In genomic region chr21:31714741-31715365, GRCh38 we compare ENCODE assay signal across 21 cellular contexts. TPM values are rescaled to one million over a fixed set of nuclear protein-coding genes. Genes with fewer than 3 reads are reported as not detected.
A peak's percentile ranks its signal among the peaks of the same experiment; 100 is the strongest.
DNase-seq lines count a peak whose midpoint lies in the region; ATAC-seq, FAIRE-seq and TF ChIP-seq lines count a peak whose summit lies in the region.
"Had no signal": no experiment of that assay in that cellular context is flagged by ENCODE, and none has a peak within 500 bp of the region (broad histone marks: within the 10 kb centered on the region; RNA-seq: fewer than 3 reads in every experiment).

No MANE protein-coding gene starts in this region.

- H3K27me3 ChIP-seq in ACC112 (ENCODE audit: insufficient read depth, low read length), result no peaks in the 10 kb centered on the region
- no peaks in the 10 kb centered on the region for H3K27me3 ChIP-seq in DOHH2 (ENCODE audit: control insufficient read depth, low read length)
- H3K27me3 ChIP-seq: BLaER1, body of pancreas, heart right ventricle had no signal

- DNase-seq in T-helper 17 cell, result no peak
- no peak for DNase-seq in memory B cell (ENCODE audit: low spot score in 2 of 2)
- DNase-seq in GM19239 (ENCODE audit: insufficient read length, low spot score), result no peak
- no peak for DNase-seq in COLO829 (ENCODE audit: low spot score)
- DNase-seq: activated CD8-positive, alpha-beta memory T cell treated with anti-CD3 and anti-CD28 coated beads for 24 hours; body of pancreas; dermis blood vessel endothelial cell; heart right ventricle; KBM-7; kidney; NCI-H1092 treated with DMSO at 0.1 percent for 48 hours; nucleus accumbens; stimulated activated CD4-positive, alpha-beta T cell treated with anti-CD3 and anti-CD28 coated beads, Interleukin-2, amount 100 ng/mL, for 24 hours; SW 1271; WERI-Rb-1 had no signal

- H3K4me2 ChIP-seq in DOHH2 (ENCODE audit: low read length), result 0 out of 2 replicates have a peak overlapping the region, but pooled peaks have one; percentile 0
- H3K4me2 ChIP-seq: BLaER1 had no signal

- H3K27me3 Mint-ChIP-seq in T-helper 17 cell (no peaks in the 10 kb centered on the region), memory B cell (no peaks in the 10 kb centered on the region)

- H2AFZ ChIP-seq in ACC112 (ENCODE audit: low read length, unreplicated experiment), result no peak overlapping the region

- TF ChIP-seq CTCF in DOHH2 (IDR thresholded peaks at IDR 0.05; ENCODE audit: low read depth, low read length, poor library complexity, severe bottlenecking), result no peak

- H3K36me3 ChIP-seq in ACC112 (ENCODE audit: insufficient read depth, low read length) (no peaks in the 10 kb centered on the region), DOHH2 (ENCODE audit: control insufficient read depth, low read length) (peaks cover 31% of the 10 kb centered on the region)
- H3K36me3 ChIP-seq: heart right ventricle, WERI-Rb-1 had no signal

- H3K4me3 Mint-ChIP-seq in T-helper 17 cell, result peak overlapping the region; percentile 12
- no peak overlapping the region for H3K4me3 Mint-ChIP-seq in memory B cell

- peaks cover 57% of the 10 kb centered on the region for H3K4me1 Mint-ChIP-seq in T-helper 17 cell
- peaks cover 50% of the 10 kb centered on the region for H3K4me1 Mint-ChIP-seq in memory B cell

- no peak for FAIRE-seq in GM19239 (lab: Jason Lieb, UNC)
- FAIRE-seq: kidney, RCC 7860 had no signal

- no peaks in the 10 kb centered on the region for H3K9me3 ChIP-seq in DOHH2 (ENCODE audit: control insufficient read depth, insufficient read depth, low read length)
- H3K9me3 ChIP-seq in T-helper 17 cell (ENCODE audit: control insufficient read depth, low read length, poor library complexity, severe bottlenecking), result no peaks in the 10 kb centered on the region
- H3K9me3 ChIP-seq: BLaER1, body of pancreas, heart right ventricle had no signal

- ATAC-seq in T-helper 17 cell (no peak), memory B cell (ENCODE audit: low read depth) (no peak), GM21529 (IDR thresholded peaks at IDR 0.05; ENCODE audit: unreplicated experiment) (no peak)
- ATAC-seq: body of pancreas, sciatic nerve had no signal

- peak overlapping the region; percentile 54 for H3K27ac Mint-ChIP-seq in T-helper 17 cell
- peak overlapping the region; percentile 85 for H3K27ac Mint-ChIP-seq in memory B cell

- H3K4me1 ChIP-seq in ACC112 (ENCODE audit: control insufficient read depth, insufficient read depth, low read length, unreplicated experiment) (peaks cover 41% of the 10 kb centered on the region), DOHH2 (ENCODE audit: control insufficient read depth, low read length) (peaks cover 87% of the 10 kb centered on the region)

- H3K9me3 Mint-ChIP-seq in memory B cell, result no peaks in the 10 kb centered on the region

- peaks cover 3% of the 10 kb centered on the region; the same call in 1 of the 2 replicates for H3F3A ChIP-seq in DOHH2 (ENCODE audit: control insufficient read depth, insufficient read depth)

- H4K20me1 ChIP-seq in DOHH2 (ENCODE audit: control insufficient read depth, insufficient read depth, low read depth, low read length), result peaks cover 64% of the 10 kb centered on the region

- peaks cover 96% of the 10 kb centered on the region for H3K79me2 ChIP-seq in ACC112 (ENCODE audit: control insufficient read depth, insufficient read depth, low read length, unreplicated experiment)
- H3K79me2 ChIP-seq in DOHH2 (ENCODE audit: control insufficient read depth, low read length), result peaks cover 100% of the 10 kb centered on the region

- H3K36me3 Mint-ChIP-seq in T-helper 17 cell (ENCODE audit: low read depth), result no peaks in the 10 kb centered on the region
- peaks cover 5% of the 10 kb centered on the region for H3K36me3 Mint-ChIP-seq in memory B cell

- H3K9me2 ChIP-seq in DOHH2 (replicated peaks; ENCODE audit: control insufficient read depth, low read length), result no peaks in the 10 kb centered on the region

- H3K27ac ChIP-seq in ACC112 (ENCODE audit: low read depth, low read length) (peak overlapping the region; percentile 2; the same call in 1 of the 2 replicates), DOHH2 (ENCODE audit: low read depth, low read length) (no peak overlapping the region)
- H3K27ac ChIP-seq: BLaER1, body of pancreas, WERI-Rb-1 had no signal

- H3K4me3 ChIP-seq in ACC112 (ENCODE audit: low read depth, low read length) (no peak overlapping the region), DOHH2 (ENCODE audit: low read length) (no peak overlapping the region)
- H3K4me3 ChIP-seq: BLaER1, body of pancreas, heart right ventricle had no signal

RNA-seq across cellular contexts. Expression of gene SCAF4, which starts 17.1 kb away (rescaled TPM):
- 10 to 100 TPM; 53.8 to 61.3 TPM for total RNA-seq in T-helper 17 cell

RNA-seq across cellular contexts. Expression of gene SOD1, which starts 55.4 kb away (rescaled TPM):
- 100 to 1,000 TPM; 124 to 143 TPM for total RNA-seq in T-helper 17 cell
